Comparison of ENCODE assay signal across 8 cellular contexts in genomic region chr10:112314822-112315474, GRCh38. TPM values are rescaled to one million over a fixed set of nuclear protein-coding genes. Genes with fewer than 3 reads are reported as not detected.
DNase-seq lines count a peak whose midpoint lies in the region; ATAC-seq, FAIRE-seq and TF ChIP-seq lines count a peak whose summit lies in the region.

No MANE protein-coding gene starts in this region.

- ATAC-seq in A549 (peak; percentile 92 to 98), GM18505 (IDR thresholded peaks at IDR 0.05; ENCODE audit: unreplicated experiment) (peak; percentile 84), HG03108 (IDR thresholded peaks at IDR 0.05; ENCODE audit: unreplicated experiment) (peak; percentile 79)
- peak; percentile 92 for ATAC-seq in activated CD8-positive, alpha-beta T cell treated with anti-CD3 and anti-CD28 coated beads, Interleukin-2, amount 10 ng/mL, durations not matched to agents 7 days and 5 days
- ATAC-seq in effector memory CD8-positive, alpha-beta T cell (replicated peaks): peak; percentile 79

- POLR2A ChIA-PET in A549 (lab: Yijun Ruan, JAX): no interaction called here
- POLR2A ChIA-PET in activated CD8-positive, alpha-beta T cell treated with anti-CD3 and anti-CD28 coated beads, Interleukin-2, amount 10 ng/mL, durations not matched to agents 7 days and 5 days (lab: Charles Lee): no interaction called here

- H3K9ac ChIP-seq in mesendoderm (ENCODE audit: low read length): no peak overlapping the region

- CTCF ChIA-PET in A549 (lab: Yijun Ruan, JAX): interaction anchor here (0.7 to 3.1 kb wide), 26 partner anchors 9 to 1706 kb away, joined by 3 to 21 read pairs (median 4); partner anchors contain the start of gene GPAM
- CTCF ChIA-PET in activated CD8-positive, alpha-beta T cell treated with anti-CD3 and anti-CD28 coated beads, Interleukin-2, amount 10 ng/mL, durations not matched to agents 7 days and 5 days (lab: Charles Lee): interaction anchor here (0.7 to 1.9 kb wide), 10 partner anchors 12 to 200 kb away, joined by 3 to 7 read pairs (median 3); no protein-coding TSS in a partner anchor

- peak; percentile 92 for TF ChIP-seq CTCF in A549 (IDR thresholded peaks at IDR 0.05)

- H3K4me2 ChIP-seq in A549 (no peak overlapping the region), mesendoderm (ENCODE audit: low read length) (no peak overlapping the region)

- H3K27ac ChIP-seq in A549: no peak overlapping the region
- no peak overlapping the region for H3K27ac ChIP-seq in mesendoderm (ENCODE audit: low read depth, low read length)

- peaks cover 31% of the 10 kb centered on the region for H3K27me3 Mint-ChIP-seq in activated CD8-positive, alpha-beta T cell treated with anti-CD3 and anti-CD28 coated beads, Interleukin-2, amount 10 ng/mL, durations not matched to agents 7 days and 5 days (ENCODE audit: low read depth)
- peaks cover 39 to 77% of the 10 kb centered on the region in 2 donors for H3K27me3 Mint-ChIP-seq in effector memory CD8-positive, alpha-beta T cell

- no peak overlapping the region for H2BK120ac ChIP-seq in mesendoderm (ENCODE audit: low read depth, low read length)

- WGBS in A549 (ENCODE audit: missing lambda C conversion rate): 23% methylated on average over 10 of the region's 10 CpGs
- no CpG with 5 or more reads among the region's 10 CpGs for WGBS in mesendoderm (ENCODE audit: extremely low coverage, insufficient coverage, low lambda C conversion rate)

- no peak overlapping the region for H3K4ac ChIP-seq in mesendoderm (ENCODE audit: low read depth, low read length)

- H3K18ac ChIP-seq in mesendoderm (ENCODE audit: low read length): no peak overlapping the region

- no peaks in the 10 kb centered on the region for H3K36me3 Mint-ChIP-seq in activated CD8-positive, alpha-beta T cell treated with anti-CD3 and anti-CD28 coated beads, Interleukin-2, amount 10 ng/mL, durations not matched to agents 7 days and 5 days (ENCODE audit: low read depth)
- H3K36me3 Mint-ChIP-seq in effector memory CD8-positive, alpha-beta T cell (ENCODE audit: insufficient read depth): peaks cover 2% of the 10 kb centered on the region

- H3K9me3 ChIP-seq in A549: no peaks in the 10 kb centered on the region

- DNase-seq in A549 (ENCODE audit: low read depth in 1 of 2, low spot score in 1 of 2) (peak; percentile 70 to 82), NCI-H69 (lab: John Stamatoyannopoulos, UW) (peak; percentile 58), mesendoderm (peak; percentile 62)
- peak; percentile 84 for DNase-seq in activated CD8-positive, alpha-beta T cell treated with anti-CD3 and anti-CD28 coated beads, Interleukin-2, amount 10 ng/mL, durations not matched to agents 7 days and 5 days
- DNase-seq in effector memory CD8-positive, alpha-beta T cell: peak; percentile 69 to 72 (median 72)
- peak; percentile 31 to 58 for DNase-seq in stimulated activated CD8-positive, alpha-beta memory T cell treated with anti-CD3 and anti-CD28 coated beads, Interleukin-2, amount 100 ng/mL, for 1 hour (ENCODE audit: low read depth in 2 of 2)

- H3K23ac ChIP-seq in mesendoderm (ENCODE audit: low read length): no peak overlapping the region

- H2AK5ac ChIP-seq in mesendoderm (ENCODE audit: low read length): no peak overlapping the region

- no peak overlapping the region for H3K4me3 ChIP-seq in A549
- no peak overlapping the region for H3K4me3 ChIP-seq in mesendoderm (ENCODE audit: low read length)

- no peaks in the 10 kb centered on the region for H3K4me1 Mint-ChIP-seq in activated CD8-positive, alpha-beta T cell treated with anti-CD3 and anti-CD28 coated beads, Interleukin-2, amount 10 ng/mL, durations not matched to agents 7 days and 5 days (ENCODE audit: low read depth)
- no peaks in the 10 kb centered on the region for H3K4me1 Mint-ChIP-seq in effector memory CD8-positive, alpha-beta T cell (ENCODE audit: low read depth in 2 of 2)

- no peak overlapping the region for H4K8ac ChIP-seq in mesendoderm (ENCODE audit: low read depth, low read length)

- no peaks in the 10 kb centered on the region for H3K4me1 ChIP-seq in A549
- H3K4me1 ChIP-seq in mesendoderm (ENCODE audit: control insufficient read depth, low read depth, low read length): no peaks in the 10 kb centered on the region

- H3K56ac ChIP-seq in mesendoderm (ENCODE audit: low read length): no peak overlapping the region

- TF ChIP-seq POLR2A in A549 (IDR thresholded peaks at IDR 0.05; ENCODE audit: low read length) (no peak), GM18505 (IDR thresholded peaks at IDR 0.05; ENCODE audit: borderline replicate concordance, extremely low read depth, insufficient read depth, insufficient read length) (no peak)

- H3K36me3 ChIP-seq in mesendoderm (ENCODE audit: control insufficient read depth, insufficient read depth, low read length): no peaks in the 10 kb centered on the region

- no peaks in the 10 kb centered on the region for H3K79me1 ChIP-seq in mesendoderm (ENCODE audit: low read length)

- H3K27ac Mint-ChIP-seq in activated CD8-positive, alpha-beta T cell treated with anti-CD3 and anti-CD28 coated beads, Interleukin-2, amount 10 ng/mL, durations not matched to agents 7 days and 5 days: no peak overlapping the region
- H3K27ac Mint-ChIP-seq in effector memory CD8-positive, alpha-beta T cell: no peak overlapping the region

- TF ChIP-seq EP300 in A549 (IDR thresholded peaks at IDR 0.05): no peak

- no peak overlapping the region for H4K5ac ChIP-seq in mesendoderm (ENCODE audit: low read length)

- H2BK15ac ChIP-seq in mesendoderm (replicated peaks; ENCODE audit: low read depth): no peak overlapping the region

- H3K9me3 Mint-ChIP-seq in activated CD8-positive, alpha-beta T cell treated with anti-CD3 and anti-CD28 coated beads, Interleukin-2, amount 10 ng/mL, durations not matched to agents 7 days and 5 days (ENCODE audit: insufficient read depth): no peaks in the 10 kb centered on the region
- H3K9me3 Mint-ChIP-seq in effector memory CD8-positive, alpha-beta T cell: no peaks in the 10 kb centered on the region

- peak; percentile 89 to 90 for TF ChIP-seq RAD21 in A549 (conservative IDR thresholded peaks at IDR 0.05 in 1 of 2, IDR thresholded peaks at IDR 0.05 in 1 of 2)

- no peak for FAIRE-seq in A549 (lab: Jason Lieb, UNC)

- H3K27me3 ChIP-seq in mesendoderm (ENCODE audit: insufficient read depth, low read length, poor library complexity): no peaks in the 10 kb centered on the region

- H2BK5ac ChIP-seq in mesendoderm (ENCODE audit: low read length): no peak overlapping the region

- no peak overlapping the region for H3K4me3 Mint-ChIP-seq in activated CD8-positive, alpha-beta T cell treated with anti-CD3 and anti-CD28 coated beads, Interleukin-2, amount 10 ng/mL, durations not matched to agents 7 days and 5 days
- H3K4me3 Mint-ChIP-seq in effector memory CD8-positive, alpha-beta T cell: no peak overlapping the region

- no peaks in the 10 kb centered on the region for H3K79me2 ChIP-seq in mesendoderm (ENCODE audit: control insufficient read depth, insufficient read depth, low read length)

TF ChIP-seq in A549, 52 proteins besides CTCF, POLR2A, EP300 and RAD21:
- no peak for TF ChIP-seq GATA3 (IDR thresholded peaks at IDR 0.05; ENCODE audit: borderline replicate concordance)
- peak; percentile 72 for TF ChIP-seq SMC3 (IDR thresholded peaks at IDR 0.05)
- no peak for TF ChIP-seq BCL3 (IDR thresholded peaks at IDR 0.05)
- no peak for TF ChIP-seq HOXB5 (CRISPR knock-in tag; IDR thresholded peaks at IDR 0.05)
- no peak for TF ChIP-seq RARB (CRISPR knock-in tag; IDR thresholded peaks at IDR 0.05)

RNA-seq across cellular contexts. Expression of gene TECTB, which starts 31.7 kb away (rescaled TPM):
- not detected in 2 replicates for polyA plus RNA-seq in A549 (2011; rRNA removed)
- not detected in 2 replicates for polyA plus RNA-seq in A549 (2012; cell fraction: cytosol; rRNA removed)
- polyA plus RNA-seq in A549 (2012; cell fraction: nucleus; rRNA removed): not detected in 2 replicates
- polyA plus RNA-seq in A549 (2017; fragmentation: RNase III; extraction: RNeasy Plus Mini Kit Qiagen cat#74134 plus additional on column Dnase treatment): not detected in 3 replicates
- not detected in 2 replicates for polyA minus RNA-seq in A549 (2011; rRNA and poly(A)+ RNA removed)
- not detected for total RNA-seq in activated CD8-positive, alpha-beta T cell treated with anti-CD3 and anti-CD28 coated beads, Interleukin-2, amount 10 ng/mL, durations not matched to agents 7 days and 5 days
- polyA plus RNA-seq in mesendoderm (2013, experiment 1 of 2): not detected
- not detected for polyA plus RNA-seq in mesendoderm (2013, experiment 2 of 2)

RNA-seq across cellular contexts. Expression of gene ACSL5, which starts 59.0 kb away (rescaled TPM):
- 0.24 and 0.25 TPM in 2 replicates for polyA plus RNA-seq in A549 (2011; rRNA removed)
- not detected in 2 replicates for polyA plus RNA-seq in A549 (2012; cell fraction: cytosol; rRNA removed)
- polyA plus RNA-seq in A549 (2012; cell fraction: nucleus; rRNA removed): not detected in 2 replicates
- polyA plus RNA-seq in A549 (2017; fragmentation: RNase III; extraction: RNeasy Plus Mini Kit Qiagen cat#74134 plus additional on column Dnase treatment): 0.07 to 0.15 TPM in 2 of 3 replicates, not detected in the other
- polyA minus RNA-seq in A549 (2011; rRNA and poly(A)+ RNA removed): not detected in 2 replicates
- 10 to 100 TPM; 50.7 to 53.1 TPM for total RNA-seq in activated CD8-positive, alpha-beta T cell treated with anti-CD3 and anti-CD28 coated beads, Interleukin-2, amount 10 ng/mL, durations not matched to agents 7 days and 5 days
- 0.20 TPM for polyA plus RNA-seq in mesendoderm (2013, experiment 1 of 2)
- 0.13 TPM for polyA plus RNA-seq in mesendoderm (2013, experiment 2 of 2)
